ENCODE assay signal across 9 cellular contexts in genomic region chr1:36349241-36349671, GRCh38. TPM values are rescaled to one million over a fixed set of nuclear protein-coding genes. Genes with fewer than 3 reads are reported as not detected.
DNase-seq lines count a peak whose midpoint lies in the region; ATAC-seq, FAIRE-seq and TF ChIP-seq lines count a peak whose summit lies in the region.
"Had no signal": no experiment of that assay in that cellular context is flagged by ENCODE, and none has a peak within 500 bp of the region (broad histone marks: within the 10 kb centered on the region; RNA-seq: fewer than 3 reads in every experiment).

No MANE protein-coding gene starts in this region.

- H3K9me3 Mint-ChIP-seq in activated CD4-positive, alpha-beta T cell treated with anti-CD3 and anti-CD28 coated beads, Interleukin-2, amount 10 ng/mL, durations not matched to agents 7 days and 5 days = no peaks in the 10 kb centered on the region
- H3K9me3 Mint-ChIP-seq in astrocyte (ENCODE audit: unreplicated experiment) = no peaks in the 10 kb centered on the region
- no peaks in the 10 kb centered on the region for H3K9me3 Mint-ChIP-seq in stimulated activated effector memory CD8-positive, alpha-beta T cell treated with anti-CD3 and anti-CD28 coated beads, Interleukin-12 subunit alpha, Interleukin-12 subunit beta, amount 100 ng/mL, for 72 hours

- H2AFZ ChIP-seq in astrocyte (ENCODE audit: low read depth, low read length) = no peak overlapping the region

- H3K36me3 ChIP-seq in astrocyte (ENCODE audit: insufficient read depth, low read length) = peaks cover 21% of the 10 kb centered on the region

- no peak for FAIRE-seq in astrocyte (lab: Jason Lieb, UNC)

- DNase-seq in activated CD4-positive, alpha-beta T cell treated with anti-CD3 and anti-CD28 coated beads, Interleukin-2, amount 10 ng/mL, durations not matched to agents 7 days and 5 days = no peak
- no peak for DNase-seq in activated CD4-positive, alpha-beta T cell treated with anti-CD3 and anti-CD28 coated beads for 4 hours
- DNase-seq in astrocyte (ENCODE audit: low read depth) = peak; percentile 46
- DNase-seq in stimulated activated effector memory CD8-positive, alpha-beta T cell treated with anti-CD3 and anti-CD28 coated beads, Interleukin-12 subunit alpha, Interleukin-12 subunit beta, amount 100 ng/mL, for 72 hours (ENCODE audit: low spot score in 2 of 2) = no peak
- no peak for DNase-seq in NCI-H187 treated with DMSO at 0.1 percent for 48 hours (lab: John Stamatoyannopoulos, UW)
- DNase-seq in sciatic nerve (ENCODE audit: low spot score) = no peak
- no peak for DNase-seq in putamen (ENCODE audit: low spot score)

- peaks cover 47% of the 10 kb centered on the region for H3K4me1 ChIP-seq in astrocyte (ENCODE audit: insufficient read depth, low read length)

- peak overlapping the region; percentile 84 for H3K9ac ChIP-seq in astrocyte (ENCODE audit: low read length)

- POLR2A ChIA-PET in activated CD4-positive, alpha-beta T cell treated with anti-CD3 and anti-CD28 coated beads, Interleukin-2, amount 10 ng/mL, durations not matched to agents 7 days and 5 days (lab: Charles Lee) = no interaction called here

- H3K27me3 Mint-ChIP-seq in activated CD4-positive, alpha-beta T cell treated with anti-CD3 and anti-CD28 coated beads, Interleukin-2, amount 10 ng/mL, durations not matched to agents 7 days and 5 days = no peaks in the 10 kb centered on the region
- no peaks in the 10 kb centered on the region for H3K27me3 Mint-ChIP-seq in astrocyte (ENCODE audit: low read depth, unreplicated experiment)
- H3K27me3 Mint-ChIP-seq: B cell had no signal

- peak overlapping the region; percentile 98 for H3K27ac ChIP-seq in astrocyte (ENCODE audit: low read depth, low read length)

- no peak overlapping the region for H3K4me3 ChIP-seq in astrocyte (ENCODE audit: insufficient read depth, low read depth, low read length)

- H3K27ac Mint-ChIP-seq in activated CD4-positive, alpha-beta T cell treated with anti-CD3 and anti-CD28 coated beads, Interleukin-2, amount 10 ng/mL, durations not matched to agents 7 days and 5 days = peak overlapping the region; percentile 69
- peak overlapping the region; percentile 75 for H3K27ac Mint-ChIP-seq in astrocyte (ENCODE audit: unreplicated experiment)
- no peak overlapping the region for H3K27ac Mint-ChIP-seq in stimulated activated effector memory CD8-positive, alpha-beta T cell treated with anti-CD3 and anti-CD28 coated beads, Interleukin-12 subunit alpha, Interleukin-12 subunit beta, amount 100 ng/mL, for 72 hours
- H3K27ac Mint-ChIP-seq: B cell had no signal

- H3K9me3 ChIP-seq in astrocyte (ENCODE audit: insufficient read depth, low read depth, low read length) = no peaks in the 10 kb centered on the region

- CTCF ChIA-PET in activated CD4-positive, alpha-beta T cell treated with anti-CD3 and anti-CD28 coated beads, Interleukin-2, amount 10 ng/mL, durations not matched to agents 7 days and 5 days (lab: Charles Lee) = interaction anchor here (0.5 to 7.4 kb wide), 4 partner anchors 11 to 120 kb away, joined by 3 to 42 read pairs (median 6); no protein-coding TSS in a partner anchor

- H3K4me2 ChIP-seq in astrocyte (ENCODE audit: low read length) = peak overlapping the region; percentile 83

- no peaks in the 10 kb centered on the region for H4K20me1 ChIP-seq in astrocyte (ENCODE audit: insufficient read depth, low read length)

- no peaks in the 10 kb centered on the region for H3K79me2 ChIP-seq in astrocyte (ENCODE audit: insufficient read depth, low read length)

- peaks cover 43% of the 10 kb centered on the region for H3K36me3 Mint-ChIP-seq in activated CD4-positive, alpha-beta T cell treated with anti-CD3 and anti-CD28 coated beads, Interleukin-2, amount 10 ng/mL, durations not matched to agents 7 days and 5 days (ENCODE audit: low read depth)
- H3K36me3 Mint-ChIP-seq in astrocyte (ENCODE audit: low read depth, unreplicated experiment) = peaks cover 38% of the 10 kb centered on the region
- peaks cover 67% of the 10 kb centered on the region for H3K36me3 Mint-ChIP-seq in stimulated activated effector memory CD8-positive, alpha-beta T cell treated with anti-CD3 and anti-CD28 coated beads, Interleukin-12 subunit alpha, Interleukin-12 subunit beta, amount 100 ng/mL, for 72 hours

- intact Hi-C loops in sciatic nerve (cut with DNase I) = no loop called here

- ATAC-seq in HG03039 (IDR thresholded peaks at IDR 0.05; ENCODE audit: unreplicated experiment) (peak; percentile 50), sciatic nerve (no peak)
- ATAC-seq in stimulated activated effector memory CD8-positive, alpha-beta T cell treated with anti-CD3 and anti-CD28 coated beads, Interleukin-12 subunit alpha, Interleukin-12 subunit beta, amount 100 ng/mL, for 72 hours = peak; percentile 16

- TF ChIP-seq CTCF in astrocyte (IDR thresholded peaks at IDR 0.05; ENCODE audit: insufficient read depth, low read depth, low read length) = no peak

- H3K27me3 ChIP-seq in astrocyte (ENCODE audit: insufficient read depth, low read length) = no peaks in the 10 kb centered on the region

- peaks cover 30% of the 10 kb centered on the region for H3K4me1 Mint-ChIP-seq in activated CD4-positive, alpha-beta T cell treated with anti-CD3 and anti-CD28 coated beads, Interleukin-2, amount 10 ng/mL, durations not matched to agents 7 days and 5 days
- peaks cover 52% of the 10 kb centered on the region for H3K4me1 Mint-ChIP-seq in astrocyte (ENCODE audit: low read depth, unreplicated experiment)
- H3K4me1 Mint-ChIP-seq in stimulated activated effector memory CD8-positive, alpha-beta T cell treated with anti-CD3 and anti-CD28 coated beads, Interleukin-12 subunit alpha, Interleukin-12 subunit beta, amount 100 ng/mL, for 72 hours = peaks cover 20% of the 10 kb centered on the region

- H3K4me3 Mint-ChIP-seq in activated CD4-positive, alpha-beta T cell treated with anti-CD3 and anti-CD28 coated beads, Interleukin-2, amount 10 ng/mL, durations not matched to agents 7 days and 5 days = no peak overlapping the region
- peak overlapping the region; percentile 22 for H3K4me3 Mint-ChIP-seq in astrocyte (ENCODE audit: unreplicated experiment)
- no peak overlapping the region for H3K4me3 Mint-ChIP-seq in stimulated activated effector memory CD8-positive, alpha-beta T cell treated with anti-CD3 and anti-CD28 coated beads, Interleukin-12 subunit alpha, Interleukin-12 subunit beta, amount 100 ng/mL, for 72 hours
- H3K4me3 Mint-ChIP-seq: B cell had no signal

RNA-seq across cellular contexts. Expression of gene EVA1B, which starts 25.8 kb away (rescaled TPM):
- 1 to 10 TPM; 7.3 to 9.3 TPM for total RNA-seq in activated CD4-positive, alpha-beta T cell treated with anti-CD3 and anti-CD28 coated beads, Interleukin-2, amount 10 ng/mL, durations not matched to agents 7 days and 5 days
- total RNA-seq in astrocyte (57.3 and 63.0 TPM in 2 replicates), sciatic nerve (36.4 TPM)

RNA-seq across cellular contexts. Expression of gene STK40, which starts 36.5 kb away (rescaled TPM):
- 10 to 100 TPM; 53.7 to 59.1 TPM for total RNA-seq in activated CD4-positive, alpha-beta T cell treated with anti-CD3 and anti-CD28 coated beads, Interleukin-2, amount 10 ng/mL, durations not matched to agents 7 days and 5 days
- total RNA-seq in astrocyte (69.6 and 71.1 TPM in 2 replicates), sciatic nerve (47.2 TPM)

RNA-seq across cellular contexts. Expression of gene SH3D21, which starts 43.1 kb away (rescaled TPM):
- 1 to 10 TPM; 6.5 to 6.9 TPM for total RNA-seq in activated CD4-positive, alpha-beta T cell treated with anti-CD3 and anti-CD28 coated beads, Interleukin-2, amount 10 ng/mL, durations not matched to agents 7 days and 5 days
- total RNA-seq in astrocyte (13.6 and 16.3 TPM in 2 replicates), sciatic nerve (9.8 TPM)

RNA-seq across cellular contexts. Expression of gene LSM10, which starts 48.5 kb away (rescaled TPM):
- 10 to 100 TPM; 39.3 to 39.4 TPM for total RNA-seq in activated CD4-positive, alpha-beta T cell treated with anti-CD3 and anti-CD28 coated beads, Interleukin-2, amount 10 ng/mL, durations not matched to agents 7 days and 5 days
- total RNA-seq in astrocyte (48.9 and 53.5 TPM in 2 replicates), sciatic nerve (27.7 TPM)
